ENCODE assay signal across 16 cellular contexts in the genomic region with DNA sequence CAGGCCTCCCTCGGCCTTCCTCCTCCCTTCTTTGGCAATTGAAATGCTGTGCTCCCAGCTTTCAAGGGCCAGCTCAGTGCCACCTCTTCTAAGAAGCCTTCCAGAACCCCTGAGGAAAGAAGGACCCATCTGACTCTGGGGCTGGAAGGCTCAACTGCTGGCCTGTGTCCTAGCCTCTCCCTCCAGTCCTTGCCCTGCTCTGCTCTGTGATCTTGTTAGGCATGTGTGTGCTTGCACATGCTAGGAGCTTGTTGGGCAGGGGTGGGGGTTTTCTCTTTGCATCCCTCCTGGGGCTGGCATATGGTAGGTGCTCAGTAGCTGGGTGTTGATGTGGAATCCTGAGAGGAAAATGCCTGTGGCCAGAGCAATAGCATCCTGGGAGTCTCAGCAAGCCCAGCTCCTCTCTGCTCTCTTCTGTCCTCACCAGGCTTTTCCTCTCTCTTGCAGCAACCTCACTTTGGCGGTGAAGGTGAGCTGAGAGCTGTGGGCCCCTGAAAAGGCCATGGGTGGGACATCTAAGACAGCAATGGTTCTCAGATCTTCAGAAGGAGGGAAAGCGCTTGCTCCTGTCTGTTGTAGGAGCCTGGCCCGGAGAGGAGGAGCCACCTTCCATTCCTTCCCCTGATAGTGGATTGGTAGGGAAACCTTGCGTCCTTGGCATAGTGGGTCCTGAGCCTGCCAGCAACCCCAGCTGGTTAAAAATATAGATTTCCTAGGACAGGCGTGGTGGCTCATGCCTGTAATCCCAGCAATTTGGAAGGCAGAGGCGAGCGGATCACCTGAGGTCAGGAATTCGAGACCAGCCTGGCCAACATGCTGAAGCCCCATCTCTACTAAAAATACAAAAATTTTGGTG.
"Had no signal": no experiment of that assay in that cellular context is flagged by ENCODE, and none has a peak within 500 bp of the region (broad histone marks: within the 10 kb centered on the region; RNA-seq: fewer than 3 reads in every experiment).

No MANE protein-coding gene starts in this region.

- H3K4me1 Mint-ChIP-seq: activated naive CD4-positive, alpha-beta T cell treated with anti-CD3 and anti-CD28 coated beads, Interleukin-2, amount 10 ng/mL, durations not matched to agents 7 days and 5 days; activated T-helper 17 cell treated with anti-CD3 and anti-CD28 coated beads, Interleukin-2, amount 50 U/mL, for 72 hours; brain; natural killer cell; T-cell had no signal

- H3K9me3 Mint-ChIP-seq: activated naive CD4-positive, alpha-beta T cell treated with anti-CD3 and anti-CD28 coated beads, Interleukin-2, amount 10 ng/mL, durations not matched to agents 7 days and 5 days; activated T-helper 17 cell treated with anti-CD3 and anti-CD28 coated beads, Interleukin-2, amount 50 U/mL, for 72 hours; natural killer cell; T-cell had no signal

- H3K4me1 ChIP-seq: transverse colon had no signal

- H3K36me3 Mint-ChIP-seq: activated naive CD4-positive, alpha-beta T cell treated with anti-CD3 and anti-CD28 coated beads, Interleukin-2, amount 10 ng/mL, durations not matched to agents 7 days and 5 days; brain; natural killer cell; T-cell had no signal

- FAIRE-seq: small intestine had no signal

- H3K4me3 Mint-ChIP-seq: activated naive CD4-positive, alpha-beta T cell treated with anti-CD3 and anti-CD28 coated beads, Interleukin-2, amount 10 ng/mL, durations not matched to agents 7 days and 5 days; activated T-helper 17 cell treated with anti-CD3 and anti-CD28 coated beads, Interleukin-2, amount 50 U/mL, for 72 hours; brain; natural killer cell; T-cell had no signal

- H3K9me3 ChIP-seq: left lung, transverse colon had no signal

- H3K27ac Mint-ChIP-seq: activated naive CD4-positive, alpha-beta T cell treated with anti-CD3 and anti-CD28 coated beads, Interleukin-2, amount 10 ng/mL, durations not matched to agents 7 days and 5 days; activated T-helper 17 cell treated with anti-CD3 and anti-CD28 coated beads, Interleukin-2, amount 50 U/mL, for 72 hours; brain; natural killer cell; T-cell had no signal

- ATAC-seq: activated T-helper 17 cell treated with anti-CD3 and anti-CD28 coated beads, Interleukin-2, amount 50 U/mL, for 72 hours; left lung; natural killer cell; stimulated activated naive CD8-positive, alpha-beta T cell treated with anti-CD3 and anti-CD28 coated beads, Interleukin-15, Interleukin-2, amounts not matched to agents 100 U/mL and 50 U/mL, for 24 hours; T-cell had no signal

- H3K27ac ChIP-seq: left lung, SK-N-MC, transverse colon had no signal

- DNase-seq: activated CD4-positive, CD25-positive, alpha-beta regulatory T cell treated with anti-CD3 and anti-CD28 coated beads, Interleukin-2, amount 50 U/mL, for 72 hours; activated naive CD4-positive, alpha-beta T cell treated with anti-CD3 and anti-CD28 coated beads, Interleukin-2, amount 10 ng/mL, durations not matched to agents 7 days and 5 days; dermis blood vessel endothelial cell; islet precursor cell; left lung; mesenchymal stem cell; natural killer cell; small intestine; stimulated activated CD4-positive, alpha-beta T cell treated with anti-CD3 and anti-CD28 coated beads, Interleukin-4, amount 100 ng/mL, for 4 hours; stimulated activated naive CD8-positive, alpha-beta T cell treated with anti-CD3 and anti-CD28 coated beads, Interleukin-15, Interleukin-2, amounts not matched to agents 100 U/mL and 50 U/mL, for 24 hours; T-cell; T-helper 9 cell; transverse colon had no signal

- H3K4me3 ChIP-seq: left lung, SK-N-MC, transverse colon had no signal

- H3K36me3 ChIP-seq: transverse colon had no signal

- H3K27me3 ChIP-seq: left lung, transverse colon had no signal

- H3K27me3 Mint-ChIP-seq: activated T-helper 17 cell treated with anti-CD3 and anti-CD28 coated beads, Interleukin-2, amount 50 U/mL, for 72 hours; T-cell had no signal
